ENCODE assay signal across 1 cellular context in the genomic region with DNA sequence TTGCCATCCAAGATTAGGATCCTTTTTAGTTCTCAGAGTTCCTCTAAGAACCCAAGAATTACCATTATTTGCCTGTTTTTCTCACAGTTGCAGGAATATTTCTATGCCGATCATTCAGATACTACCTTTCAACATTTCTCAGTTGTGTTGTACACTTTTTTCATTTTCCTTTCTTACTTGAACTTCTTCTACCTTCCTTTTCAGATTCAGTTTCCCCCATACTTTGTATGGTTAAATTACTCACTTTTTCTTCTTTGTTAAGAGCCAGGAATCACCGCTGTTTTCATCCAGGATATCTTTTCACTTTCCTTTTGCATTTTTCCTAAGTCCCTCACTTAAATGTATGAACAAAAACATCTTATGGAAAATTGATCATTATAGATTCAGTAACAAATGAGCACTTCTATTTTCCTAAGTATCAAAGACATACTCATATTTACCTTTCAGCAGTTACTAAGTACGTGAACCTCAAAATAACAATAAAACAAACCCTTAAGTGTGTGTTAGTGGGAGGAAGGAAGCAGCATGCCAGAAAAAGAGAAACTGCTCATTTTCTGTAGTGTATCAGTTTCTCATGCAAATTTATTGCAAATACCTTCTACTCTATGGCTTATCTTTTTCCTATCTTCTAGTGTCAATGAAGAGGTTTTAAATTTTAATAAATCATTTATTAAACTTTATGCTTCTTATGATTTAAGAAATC.
TF ChIP-seq lines count a peak whose summit lies in the region.

No MANE protein-coding gene starts in this region.

TF ChIP-seq in GM23338, 12 proteins besides CTCF, POLR2A, EP300 and RAD21 (continued from another document):
- TF ChIP-seq, protein P1, sequence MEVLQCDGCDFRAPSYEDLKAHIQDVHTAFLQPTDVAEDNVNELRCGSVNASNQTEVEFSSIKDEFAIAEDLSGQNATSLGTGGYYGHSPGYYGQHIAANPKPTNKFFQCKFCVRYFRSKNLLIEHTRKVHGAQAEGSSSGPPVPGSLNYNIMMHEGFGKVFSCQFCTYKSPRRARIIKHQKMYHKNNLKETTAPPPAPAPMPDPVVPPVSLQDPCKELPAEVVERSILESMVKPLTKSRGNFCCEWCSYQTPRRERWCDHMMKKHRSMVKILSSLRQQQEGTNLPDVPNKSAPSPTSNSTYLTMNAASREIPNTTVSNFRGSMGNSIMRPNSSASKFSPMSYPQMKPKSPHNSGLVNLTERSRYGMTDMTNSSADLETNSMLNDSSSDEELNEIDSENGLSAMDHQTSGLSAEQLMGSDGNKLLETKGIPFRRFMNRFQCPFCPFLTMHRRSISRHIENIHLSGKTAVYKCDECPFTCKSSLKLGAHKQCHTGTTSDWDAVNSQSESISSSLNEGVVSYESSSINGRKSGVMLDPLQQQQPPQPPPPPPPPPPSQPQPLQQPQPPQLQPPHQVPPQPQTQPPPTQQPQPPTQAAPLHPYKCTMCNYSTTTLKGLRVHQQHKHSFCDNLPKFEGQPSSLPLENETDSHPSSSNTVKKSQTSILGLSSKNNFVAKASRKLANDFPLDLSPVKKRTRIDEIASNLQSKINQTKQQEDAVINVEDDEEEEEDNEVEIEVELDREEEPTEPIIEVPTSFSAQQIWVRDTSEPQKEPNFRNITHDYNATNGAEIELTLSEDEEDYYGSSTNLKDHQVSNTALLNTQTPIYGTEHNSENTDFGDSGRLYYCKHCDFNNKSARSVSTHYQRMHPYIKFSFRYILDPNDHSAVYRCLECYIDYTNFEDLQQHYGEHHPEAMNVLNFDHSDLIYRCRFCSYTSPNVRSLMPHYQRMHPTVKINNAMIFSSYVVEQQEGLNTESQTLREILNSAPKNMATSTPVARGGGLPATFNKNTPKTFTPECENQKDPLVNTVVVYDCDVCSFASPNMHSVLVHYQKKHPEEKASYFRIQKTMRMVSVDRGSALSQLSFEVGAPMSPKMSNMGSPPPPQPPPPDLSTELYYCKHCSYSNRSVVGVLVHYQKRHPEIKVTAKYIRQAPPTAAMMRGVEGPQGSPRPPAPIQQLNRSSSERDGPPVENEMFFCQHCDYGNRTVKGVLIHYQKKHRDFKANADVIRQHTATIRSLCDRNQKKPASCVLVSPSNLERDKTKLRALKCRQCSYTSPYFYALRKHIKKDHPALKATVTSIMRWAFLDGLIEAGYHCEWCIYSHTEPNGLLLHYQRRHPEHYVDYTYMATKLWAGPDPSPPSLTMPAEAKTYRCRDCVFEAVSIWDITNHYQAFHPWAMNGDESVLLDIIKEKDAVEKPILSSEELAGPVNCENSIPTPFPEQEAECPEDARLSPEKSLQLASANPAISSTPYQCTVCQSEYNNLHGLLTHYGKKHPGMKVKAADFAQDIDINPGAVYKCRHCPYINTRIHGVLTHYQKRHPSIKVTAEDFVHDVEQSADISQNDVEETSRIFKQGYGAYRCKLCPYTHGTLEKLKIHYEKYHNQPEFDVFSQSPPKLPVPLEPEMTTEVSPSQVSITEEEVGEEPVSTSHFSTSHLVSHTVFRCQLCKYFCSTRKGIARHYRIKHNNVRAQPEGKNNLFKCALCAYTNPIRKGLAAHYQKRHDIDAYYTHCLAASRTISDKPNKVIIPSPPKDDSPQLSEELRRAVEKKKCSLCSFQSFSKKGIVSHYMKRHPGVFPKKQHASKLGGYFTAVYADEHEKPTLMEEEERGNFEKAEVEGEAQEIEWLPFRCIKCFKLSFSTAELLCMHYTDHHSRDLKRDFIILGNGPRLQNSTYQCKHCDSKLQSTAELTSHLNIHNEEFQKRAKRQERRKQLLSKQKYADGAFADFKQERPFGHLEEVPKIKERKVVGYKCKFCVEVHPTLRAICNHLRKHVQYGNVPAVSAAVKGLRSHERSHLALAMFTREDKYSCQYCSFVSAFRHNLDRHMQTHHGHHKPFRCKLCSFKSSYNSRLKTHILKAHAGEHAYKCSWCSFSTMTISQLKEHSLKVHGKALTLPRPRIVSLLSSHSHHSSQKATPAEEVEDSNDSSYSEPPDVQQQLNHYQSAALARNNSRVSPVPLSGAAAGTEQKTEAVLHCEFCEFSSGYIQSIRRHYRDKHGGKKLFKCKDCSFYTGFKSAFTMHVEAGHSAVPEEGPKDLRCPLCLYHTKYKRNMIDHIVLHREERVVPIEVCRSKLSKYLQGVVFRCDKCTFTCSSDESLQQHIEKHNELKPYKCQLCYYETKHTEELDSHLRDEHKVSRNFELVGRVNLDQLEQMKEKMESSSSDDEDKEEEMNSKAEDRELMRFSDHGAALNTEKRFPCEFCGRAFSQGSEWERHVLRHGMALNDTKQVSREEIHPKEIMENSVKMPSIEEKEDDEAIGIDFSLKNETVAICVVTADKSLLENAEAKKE (CRISPR knock-in tag; IDR thresholded peaks at IDR 0.05): no peak
